ENCODE assay signal across 9 cellular contexts in genomic region chr18:6413554-6414117, GRCh38. TPM values are rescaled to one million over a fixed set of nuclear protein-coding genes. Genes with fewer than 3 reads are reported as not detected.
DNase-seq lines count a peak whose midpoint lies in the region; ATAC-seq and TF ChIP-seq lines count a peak whose summit lies in the region.
"Had no signal": no experiment of that assay in that cellular context is flagged by ENCODE, and none has a peak within 500 bp of the region (broad histone marks: within the 10 kb centered on the region; RNA-seq: fewer than 3 reads in every experiment).

No MANE protein-coding gene starts in this region.

- no peak for TF ChIP-seq CTCF in gastroesophageal sphincter (IDR thresholded peaks at IDR 0.05)
- no peak for TF ChIP-seq CTCF in neural crest cell (conservative IDR thresholded peaks at IDR 0.05)

- 56% methylated on average over 6 of the region's 25 CpGs; no CpG with 5 or more reads in 1 of the 2 donors for WGBS in gastroesophageal sphincter (ENCODE audit: low coverage in 1 of 2), 2 donors

- TF ChIP-seq EP300 in gastroesophageal sphincter (IDR thresholded peaks at IDR 0.05) = no peak

- peaks cover 11% of the 10 kb centered on the region for H3K4me1 Mint-ChIP-seq in neural crest cell

- H3K9ac ChIP-seq in BLaER1 = peak overlapping the region; percentile 90

- H3K27me3 ChIP-seq in BLaER1 (no peaks in the 10 kb centered on the region), gastroesophageal sphincter (peaks cover 11% of the 10 kb centered on the region)

- DNase-seq in NCI-H526 treated with DMSO at 0.1 percent for 48 hours (lab: John Stamatoyannopoulos, UW) = peak; percentile 5
- no peak for DNase-seq in neural crest cell (ENCODE audit: low read depth, low spot score)
- no peak for DNase-seq in NCI-H2107 (lab: John Stamatoyannopoulos, UW)
- DNase-seq in ACHN = no peak
- no peak for DNase-seq in GM19240 (ENCODE audit: insufficient read length, low spot score)
- DNase-seq: foreskin keratinocyte had no signal

- no peaks in the 10 kb centered on the region for H3K9me3 Mint-ChIP-seq in neural crest cell

- H3K9me3 ChIP-seq in BLaER1 (no peaks in the 10 kb centered on the region), gastroesophageal sphincter (no peaks in the 10 kb centered on the region)

- H4K20me1 ChIP-seq in BLaER1 = 0 out of 2 replicates have a peak, but pooled peaks cover 6% of the 10 kb centered on the region

- peak overlapping the region; percentile 92 for H3K4me3 ChIP-seq in BLaER1
- peak overlapping the region; percentile 52 to 86 for H3K4me3 ChIP-seq in gastroesophageal sphincter

- H3K27me3 Mint-ChIP-seq in neural crest cell (ENCODE audit: low read depth) = peaks cover 74% of the 10 kb centered on the region

- H3K36me3 Mint-ChIP-seq in neural crest cell (ENCODE audit: low read depth) = peaks cover 2% of the 10 kb centered on the region

- no peak for TF ChIP-seq POLR2A in gastroesophageal sphincter (IDR thresholded peaks at IDR 0.05)

- H3K27ac ChIP-seq in BLaER1 (peak overlapping the region; percentile 94; the same call in 1 of the 2 replicates), gastroesophageal sphincter (peak overlapping the region in 3 of 4 donors; percentile 64 to 85 (median 78))
- H3K27ac ChIP-seq: foreskin keratinocyte had no signal

- ATAC-seq in gastroesophageal sphincter (no peak), GM19328 (IDR thresholded peaks at IDR 0.05; ENCODE audit: unreplicated experiment) (no peak)

- peaks cover 19% of the 10 kb centered on the region; the same call in 1 of the 2 replicates for H3K4me1 ChIP-seq in BLaER1
- peaks cover 0 to 10% (median 0%) of the 10 kb centered on the region in 3 donors for H3K4me1 ChIP-seq in gastroesophageal sphincter

- peak overlapping the region; percentile 91 for H3K4me2 ChIP-seq in BLaER1

- H3K4me3 Mint-ChIP-seq in neural crest cell = peak overlapping the region; percentile 78

- H3K36me3 ChIP-seq in BLaER1 = no peaks in the 10 kb centered on the region
- H3K36me3 ChIP-seq in gastroesophageal sphincter = no peaks in the 10 kb centered on the region

- no peak overlapping the region for H3K27ac Mint-ChIP-seq in neural crest cell (ENCODE audit: unreplicated experiment)

- in situ Hi-C loops in ACHN (cut with HindIII; ENCODE audit: low pct_ligation_motif_present, low pct_unique_long_range_greater_than_20kb, low sequenced_read_pairs) = no loop called here

RNA-seq across cellular contexts. Expression of gene L3MBTL4, which starts 1.1 kb away (rescaled TPM):
- total RNA-seq in gastroesophageal sphincter (1 to 10 TPM in 3 of 4 donors, under 1 TPM in 1; 0.46 to 8.1 (median 4.9) TPM), neural crest cell (0.50 and 0.65 TPM in 2 replicates)
